17 cellular contexts compared by ENCODE assay signal in genomic region chr5:172364773-172365172, GRCh38.
A peak's percentile ranks its signal among the peaks of the same experiment; 100 is the strongest.
DNase-seq lines count a peak whose midpoint lies in the region; ATAC-seq and TF ChIP-seq lines count a peak whose summit lies in the region.
"Had no signal": no experiment of that assay in that cellular context is flagged by ENCODE, and none has a peak within 500 bp of the region (broad histone marks: within the 10 kb centered on the region; RNA-seq: fewer than 3 reads in every experiment).

No MANE protein-coding gene starts in this region.

- H3K27ac ChIP-seq in DND-41 (ENCODE audit: low read length) (no peak overlapping the region), SJCRH30 (no peak overlapping the region), transverse colon (no peak overlapping the region), spleen (no peak overlapping the region)

- H3K4me2 ChIP-seq in DND-41 (ENCODE audit: insufficient read depth, low read length): no peak overlapping the region

- intact Hi-C loops in head of caudate nucleus (cut with DNase I): no loop called here
- intact Hi-C loops in transverse colon (cut with DNase I; ENCODE audit: low total_unique reads): no loop called here
- intact Hi-C loops in spleen (cut with DNase I; ENCODE audit: low total_unique reads): no loop called here

- H3K4me3 ChIP-seq in BE2C (ENCODE audit: low read depth, low read length) (no peak overlapping the region), DND-41 (ENCODE audit: low read depth in 1 of 2, low read length in 2 of 2) (no peak overlapping the region), SJCRH30 (no peak overlapping the region), transverse colon (no peak overlapping the region), spleen (no peak overlapping the region)
- H3K4me3 ChIP-seq: lung had no signal

- no peak for TF ChIP-seq POLR2A in transverse colon (IDR thresholded peaks at IDR 0.05)
- TF ChIP-seq POLR2A in spleen (IDR thresholded peaks at IDR 0.05): no peak

- peak; percentile 80 for ATAC-seq in DND-41 (ENCODE audit: insufficient read depth, low read depth)
- ATAC-seq: HCT116, HepG2 had no signal

- H3K79me2 ChIP-seq in DND-41 (ENCODE audit: insufficient read depth, low read length): no peaks in the 10 kb centered on the region

- no peak overlapping the region for H3K9ac ChIP-seq in DND-41 (ENCODE audit: low read depth, low read length)

- in situ Hi-C loops in transverse colon (cut with MboI; ENCODE audit: low pct_ligation_motif_present in 1 of 4, low pct_unique_long_range_greater_than_20kb in 1 of 4, low sequenced_read_pairs in 3 of 4): no loop called here

- H3K36me3 ChIP-seq in BE2C: no peaks in the 10 kb centered on the region
- no peaks in the 10 kb centered on the region for H3K36me3 ChIP-seq in DND-41 (ENCODE audit: insufficient read depth, low read length)
- H3K36me3 ChIP-seq in SJCRH30: no peaks in the 10 kb centered on the region; the same call in 1 of the 2 replicates
- H3K36me3 ChIP-seq in transverse colon: no peaks in the 10 kb centered on the region
- peaks cover 0 to 4% (median 0%) of the 10 kb centered on the region in 6 donors for H3K36me3 ChIP-seq in spleen

- H3K27me3 ChIP-seq in BE2C (no peaks in the 10 kb centered on the region), DND-41 (ENCODE audit: insufficient read depth, low read length, poor library complexity) (no peaks in the 10 kb centered on the region), SJCRH30 (no peaks in the 10 kb centered on the region), transverse colon (no peaks in the 10 kb centered on the region), spleen (replicated peaks in 1 of 7) (no peaks in the 10 kb centered on the region)

- peak overlapping the region; percentile 36; the same call in 1 of the 2 replicates for H2AFZ ChIP-seq in DND-41 (ENCODE audit: low read depth, low read length)

- TF ChIP-seq EP300 in transverse colon (IDR thresholded peaks at IDR 0.05; ENCODE audit: low read depth): no peak

- no peak for TF ChIP-seq CTCF in BE2C (IDR thresholded peaks at IDR 0.05; ENCODE audit: low read depth, low read length)
- TF ChIP-seq CTCF in DND-41 (IDR thresholded peaks at IDR 0.05; ENCODE audit: borderline replicate concordance, extremely low read depth, low read length, poor library complexity, severe bottlenecking): no peak
- no peak for TF ChIP-seq CTCF in transverse colon (IDR thresholded peaks at IDR 0.05)
- no peak for TF ChIP-seq CTCF in spleen (IDR thresholded peaks at IDR 0.05 in 8 of 11, conservative IDR thresholded peaks at IDR 0.05 in 3 of 11)

- no peaks in the 10 kb centered on the region for H3K9me3 ChIP-seq in BE2C
- H3K9me3 ChIP-seq in DND-41 (ENCODE audit: insufficient read depth, low read length, severe bottlenecking): no peaks in the 10 kb centered on the region
- no peaks in the 10 kb centered on the region for H3K9me3 ChIP-seq in SJCRH30 (replicated peaks)
- no peaks in the 10 kb centered on the region for H3K9me3 ChIP-seq in transverse colon
- peaks cover 0 to 7% (median 0%) of the 10 kb centered on the region in 8 donors for H3K9me3 ChIP-seq in spleen

- DNase-seq in BE2C: peak; percentile 59
- DNase-seq in DND-41: peak; percentile 52
- DNase-seq in SJCRH30: peak; percentile 29 to 42
- peak in 36 of 42 donors; percentile 7 to 80 (median 54) for DNase-seq in head of caudate nucleus
- DNase-seq in transverse colon: no peak
- no peak for DNase-seq in spleen
- DNase-seq in iPS-NIHi7 (ENCODE audit: extremely low spot score): no peak
- no peak for DNase-seq in iPS-NIHi11 (ENCODE audit: low spot score)
- DNase-seq: activated CD8-positive, alpha-beta memory T cell treated with anti-CD3 and anti-CD28 coated beads, Interleukin-2, amount 50 U/mL, for 48 hours; COR-L47; endodermal cell; NCI-H2029 treated with DMSO at 0.1 percent for 48 hours; OCI-M1; T1000 had no signal

- H3K4me1 ChIP-seq in BE2C (peaks cover 5% of the 10 kb centered on the region; the same call in 1 of the 2 replicates), DND-41 (ENCODE audit: insufficient read depth, low read length) (no peaks in the 10 kb centered on the region), SJCRH30 (no peaks in the 10 kb centered on the region), transverse colon (no peaks in the 10 kb centered on the region), spleen (no peaks in the 10 kb centered on the region)

- H4K20me1 ChIP-seq in DND-41 (ENCODE audit: insufficient read depth, low read length): no peaks in the 10 kb centered on the region

- 91% methylated on average over 2 of the region's 2 CpGs; no CpG with 5 or more reads in 1 of the 2 donors for WGBS in transverse colon (ENCODE audit: low coverage in 1 of 2), 2 donors
- 80 to 96% (median 90%) methylated on average over 2 of the region's 2 CpGs for WGBS in spleen, 5 donors

Comparison
In these comparisons a context has a peak if more than half of its experiments do, and no peak if none do; other contexts are left out.
1. DNase-seq: peak in BE2C (single experiment), DND-41 (single experiment), SJCRH30 (2 of 2) and head of caudate nucleus (36 of 42); none in transverse colon (single experiment), spleen (single experiment), iPS-NIHi7 (single experiment) and iPS-NIHi11 (single experiment).